ENCODE assay signal across 24 cellular contexts in genomic region chr6:8000080-8001035, GRCh38.
DNase-seq lines count a peak whose midpoint lies in the region; ATAC-seq and TF ChIP-seq lines count a peak whose summit lies in the region.
"Had no signal": no experiment of that assay in that cellular context is flagged by ENCODE, and none has a peak within 500 bp of the region (broad histone marks: within the 10 kb centered on the region; RNA-seq: fewer than 3 reads in every experiment).

No MANE protein-coding gene starts in this region.

- H3K9me3 Mint-ChIP-seq in endothelial cell (ENCODE audit: unreplicated experiment) (no peaks in the 10 kb centered on the region), T-cell (no peaks in the 10 kb centered on the region)
- H3K9me3 Mint-ChIP-seq: activated naive CD8-positive, alpha-beta T cell treated with anti-CD3 and anti-CD28 coated beads for 36 hours; natural killer cell had no signal

- H3K36me3 ChIP-seq in ACC112 (ENCODE audit: insufficient read depth, low read length) (no peaks in the 10 kb centered on the region), HEK293 (ENCODE audit: control insufficient read depth in 2 of 2, insufficient read depth in 1 of 2, low read length in 2 of 2) (no peaks in the 10 kb centered on the region), spleen (no peaks in the 10 kb centered on the region)
- H3K36me3 ChIP-seq: transverse colon had no signal

- intact Hi-C loops in spleen (cut with DNase I; ENCODE audit: low total_unique reads): no loop called here

- CTCF ChIA-PET in HEK293 (lab: Yijun Ruan, JAX): interaction anchor here (0.7 to 1.9 kb wide), 4 partner anchors 8 to 630 kb away, joined by 3 to 8 read pairs (median 4); no protein-coding TSS in a partner anchor
- CTCF ChIA-PET in T-cell (lab: Charles Lee): no interaction called here

- H3K4me3 ChIP-seq in ACC112 (ENCODE audit: low read depth, low read length): no peak overlapping the region
- H3K4me3 ChIP-seq in HEK293 (ENCODE audit: low read depth, low read length): no peak overlapping the region
- no peak overlapping the region for H3K4me3 ChIP-seq in spleen
- H3K4me3 ChIP-seq: transverse colon had no signal

- no peak for TF ChIP-seq POLR2A in spleen (IDR thresholded peaks at IDR 0.05)

- ATAC-seq in HG02798 (IDR thresholded peaks at IDR 0.05; ENCODE audit: poor library complexity, unreplicated experiment): no peak
- ATAC-seq in T-cell (replicated peaks in 1 of 4): no peak
- ATAC-seq: natural killer cell had no signal

- no peaks in the 10 kb centered on the region for H3K27me3 Mint-ChIP-seq in endothelial cell (ENCODE audit: unreplicated experiment)
- no peaks in the 10 kb centered on the region for H3K27me3 Mint-ChIP-seq in T-cell
- H3K27me3 Mint-ChIP-seq: activated naive CD8-positive, alpha-beta T cell treated with anti-CD3 and anti-CD28 coated beads for 36 hours had no signal

- POLR2A ChIA-PET in HEK293 (lab: Yijun Ruan, JAX) (no interaction called here), T-cell (lab: Charles Lee) (no interaction called here)

- no peak overlapping the region for H2AFZ ChIP-seq in ACC112 (ENCODE audit: low read length, unreplicated experiment)

- H3K79me2 ChIP-seq in ACC112 (ENCODE audit: control insufficient read depth, insufficient read depth, low read length, unreplicated experiment): no peaks in the 10 kb centered on the region

- H3K27me3 ChIP-seq in ACC112 (ENCODE audit: insufficient read depth, low read length) (no peaks in the 10 kb centered on the region), spleen (replicated peaks in 1 of 7) (no peaks in the 10 kb centered on the region)
- H3K27me3 ChIP-seq: transverse colon had no signal

- TF ChIP-seq CTCF in HEK293 (tag by site-specific recombination; IDR thresholded peaks at IDR 0.05) (no peak), endothelial cell (IDR thresholded peaks at IDR 0.05; ENCODE audit: unreplicated experiment) (no peak), spleen (IDR thresholded peaks at IDR 0.05 in 8 of 11, conservative IDR thresholded peaks at IDR 0.05 in 3 of 11) (no peak)

- DNase-seq in endothelial cell (ENCODE audit: low spot score) (no peak), lung microvascular endothelial cell (ENCODE audit: low read depth in 2 of 2) (peak; percentile 93 to 97), NCI-H1048 (lab: John Stamatoyannopoulos, UW) (no peak), spleen (no peak), T-cell (no peak)
- DNase-seq: ACHN; activated CD4-positive, alpha-beta T cell treated with anti-CD3 and anti-CD28 coated beads for 4 hours; activated CD8-positive, alpha-beta memory T cell treated with anti-CD3 and anti-CD28 coated beads for 24 hours; activated effector memory CD4-positive, alpha-beta T cell treated with anti-CD3 and anti-CD28 coated beads, Interleukin-2, amount 50 U/mL, for 16 hours; activated naive CD8-positive, alpha-beta T cell treated with anti-CD3 and anti-CD28 coated beads for 36 hours; activated T-cell treated with anti-CD3 and anti-CD28 coated beads, Interleukin-2, amount 50 U/mL, for 1 hour; DMS153; natural killer cell; NCI-H1436; NCI-H510A; occipital lobe; OCI-M1; stimulated activated CD4-positive, alpha-beta T cell treated with anti-CD3 and anti-CD28 coated beads, Interleukin-2, amount 100 ng/mL, for 48 hours; T-helper 9 cell; transverse colon had no signal

- H3K27ac ChIP-seq in ACC112 (ENCODE audit: low read depth, low read length): 0 out of 2 replicates have a peak overlapping the region, but pooled peaks have one; percentile 6
- no peak overlapping the region for H3K27ac ChIP-seq in HEK293 (ENCODE audit: extremely low read depth, low read depth, low read length)
- no peak overlapping the region for H3K27ac ChIP-seq in spleen
- H3K27ac ChIP-seq: transverse colon, VCaP had no signal

- H3K4me1 Mint-ChIP-seq in endothelial cell (ENCODE audit: unreplicated experiment) (peaks cover 11% of the 10 kb centered on the region), T-cell (peaks cover 2 to 6% (median 3%) of the 10 kb centered on the region in 3 donors)
- H3K4me1 Mint-ChIP-seq: natural killer cell had no signal

- H3K4me3 Mint-ChIP-seq in endothelial cell (ENCODE audit: unreplicated experiment) (no peak overlapping the region), T-cell (no peak overlapping the region)
- H3K4me3 Mint-ChIP-seq: activated naive CD8-positive, alpha-beta T cell treated with anti-CD3 and anti-CD28 coated beads for 36 hours; natural killer cell had no signal

- H3K4me1 ChIP-seq in ACC112 (ENCODE audit: control insufficient read depth, insufficient read depth, low read length, unreplicated experiment) (peaks cover 21% of the 10 kb centered on the region), HEK293 (ENCODE audit: control insufficient read depth, insufficient read depth, low read length) (peaks cover 7% of the 10 kb centered on the region; the same call in 1 of the 2 replicates), spleen (no peaks in the 10 kb centered on the region)

- no peaks in the 10 kb centered on the region for H3K9me3 ChIP-seq in HEK293 (ENCODE audit: control insufficient read depth, insufficient read depth, low read depth, low read length)
- no peaks in the 10 kb centered on the region for H3K9me3 ChIP-seq in spleen
- H3K9me3 ChIP-seq: transverse colon had no signal

- peak overlapping the region; percentile 50 for H3K27ac Mint-ChIP-seq in endothelial cell (ENCODE audit: unreplicated experiment)
- no peak overlapping the region for H3K27ac Mint-ChIP-seq in T-cell
- H3K27ac Mint-ChIP-seq: activated naive CD8-positive, alpha-beta T cell treated with anti-CD3 and anti-CD28 coated beads for 36 hours; natural killer cell had no signal

- WGBS in spleen, 5 donors: 71 to 91% (median 81%) methylated on average over 5 of the region's 5 CpGs

- H3K36me3 Mint-ChIP-seq in endothelial cell (ENCODE audit: low read depth, unreplicated experiment): no peaks in the 10 kb centered on the region
- peaks cover 18% of the 10 kb centered on the region for H3K36me3 Mint-ChIP-seq in T-cell
- H3K36me3 Mint-ChIP-seq: activated naive CD8-positive, alpha-beta T cell treated with anti-CD3 and anti-CD28 coated beads for 36 hours; natural killer cell had no signal

TF ChIP-seq in HEK293, 187 proteins besides CTCF, POLR2A, EP300 and RAD21:
- TF ChIP-seq, protein P1, sequence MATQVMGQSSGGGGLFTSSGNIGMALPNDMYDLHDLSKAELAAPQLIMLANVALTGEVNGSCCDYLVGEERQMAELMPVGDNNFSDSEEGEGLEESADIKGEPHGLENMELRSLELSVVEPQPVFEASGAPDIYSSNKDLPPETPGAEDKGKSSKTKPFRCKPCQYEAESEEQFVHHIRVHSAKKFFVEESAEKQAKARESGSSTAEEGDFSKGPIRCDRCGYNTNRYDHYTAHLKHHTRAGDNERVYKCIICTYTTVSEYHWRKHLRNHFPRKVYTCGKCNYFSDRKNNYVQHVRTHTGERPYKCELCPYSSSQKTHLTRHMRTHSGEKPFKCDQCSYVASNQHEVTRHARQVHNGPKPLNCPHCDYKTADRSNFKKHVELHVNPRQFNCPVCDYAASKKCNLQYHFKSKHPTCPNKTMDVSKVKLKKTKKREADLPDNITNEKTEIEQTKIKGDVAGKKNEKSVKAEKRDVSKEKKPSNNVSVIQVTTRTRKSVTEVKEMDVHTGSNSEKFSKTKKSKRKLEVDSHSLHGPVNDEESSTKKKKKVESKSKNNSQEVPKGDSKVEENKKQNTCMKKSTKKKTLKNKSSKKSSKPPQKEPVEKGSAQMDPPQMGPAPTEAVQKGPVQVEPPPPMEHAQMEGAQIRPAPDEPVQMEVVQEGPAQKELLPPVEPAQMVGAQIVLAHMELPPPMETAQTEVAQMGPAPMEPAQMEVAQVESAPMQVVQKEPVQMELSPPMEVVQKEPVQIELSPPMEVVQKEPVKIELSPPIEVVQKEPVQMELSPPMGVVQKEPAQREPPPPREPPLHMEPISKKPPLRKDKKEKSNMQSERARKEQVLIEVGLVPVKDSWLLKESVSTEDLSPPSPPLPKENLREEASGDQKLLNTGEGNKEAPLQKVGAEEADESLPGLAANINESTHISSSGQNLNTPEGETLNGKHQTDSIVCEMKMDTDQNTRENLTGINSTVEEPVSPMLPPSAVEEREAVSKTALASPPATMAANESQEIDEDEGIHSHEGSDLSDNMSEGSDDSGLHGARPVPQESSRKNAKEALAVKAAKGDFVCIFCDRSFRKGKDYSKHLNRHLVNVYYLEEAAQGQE (tag by site-specific recombination; IDR thresholded peaks at IDR 0.05): 0 out of 2 replicates have a peak, but pooled peaks have one; percentile 39
- TF ChIP-seq ZNF654 (tag by site-specific recombination; IDR thresholded peaks at IDR 0.05; ENCODE audit: low read depth) (no peak), MEIS1 (CRISPR knock-in tag; IDR thresholded peaks at IDR 0.05; ENCODE audit: borderline replicate concordance) (peak; percentile 99), ZNF639 (tag by site-specific recombination; IDR thresholded peaks at IDR 0.05) (no peak)

Comparison
In these comparisons a context has a peak if more than half of its experiments do, and no peak if none do; other contexts are left out.
1. DNase-seq: peak in lung microvascular endothelial cell (2 of 2); none in endothelial cell (single experiment), NCI-H1048 (single experiment), spleen (single experiment) and T-cell (0 of 34).